In genomic region chr7:1691601-1692499, GRCh38 we compare ENCODE assay signal across 1 cellular context.
TF ChIP-seq lines count a peak whose summit lies in the region.

No MANE protein-coding gene starts in this region.

TF ChIP-seq in SK-N-SH, 30 proteins besides CTCF, POLR2A, EP300 and RAD21 (continued from another document):
- TF ChIP-seq, protein P1, sequence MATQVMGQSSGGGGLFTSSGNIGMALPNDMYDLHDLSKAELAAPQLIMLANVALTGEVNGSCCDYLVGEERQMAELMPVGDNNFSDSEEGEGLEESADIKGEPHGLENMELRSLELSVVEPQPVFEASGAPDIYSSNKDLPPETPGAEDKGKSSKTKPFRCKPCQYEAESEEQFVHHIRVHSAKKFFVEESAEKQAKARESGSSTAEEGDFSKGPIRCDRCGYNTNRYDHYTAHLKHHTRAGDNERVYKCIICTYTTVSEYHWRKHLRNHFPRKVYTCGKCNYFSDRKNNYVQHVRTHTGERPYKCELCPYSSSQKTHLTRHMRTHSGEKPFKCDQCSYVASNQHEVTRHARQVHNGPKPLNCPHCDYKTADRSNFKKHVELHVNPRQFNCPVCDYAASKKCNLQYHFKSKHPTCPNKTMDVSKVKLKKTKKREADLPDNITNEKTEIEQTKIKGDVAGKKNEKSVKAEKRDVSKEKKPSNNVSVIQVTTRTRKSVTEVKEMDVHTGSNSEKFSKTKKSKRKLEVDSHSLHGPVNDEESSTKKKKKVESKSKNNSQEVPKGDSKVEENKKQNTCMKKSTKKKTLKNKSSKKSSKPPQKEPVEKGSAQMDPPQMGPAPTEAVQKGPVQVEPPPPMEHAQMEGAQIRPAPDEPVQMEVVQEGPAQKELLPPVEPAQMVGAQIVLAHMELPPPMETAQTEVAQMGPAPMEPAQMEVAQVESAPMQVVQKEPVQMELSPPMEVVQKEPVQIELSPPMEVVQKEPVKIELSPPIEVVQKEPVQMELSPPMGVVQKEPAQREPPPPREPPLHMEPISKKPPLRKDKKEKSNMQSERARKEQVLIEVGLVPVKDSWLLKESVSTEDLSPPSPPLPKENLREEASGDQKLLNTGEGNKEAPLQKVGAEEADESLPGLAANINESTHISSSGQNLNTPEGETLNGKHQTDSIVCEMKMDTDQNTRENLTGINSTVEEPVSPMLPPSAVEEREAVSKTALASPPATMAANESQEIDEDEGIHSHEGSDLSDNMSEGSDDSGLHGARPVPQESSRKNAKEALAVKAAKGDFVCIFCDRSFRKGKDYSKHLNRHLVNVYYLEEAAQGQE (IDR thresholded peaks at IDR 0.05; ENCODE audit: low read depth, low read length) = no peak
- no peak for TF ChIP-seq JUND (IDR thresholded peaks at IDR 0.05)
- TF ChIP-seq MEF2A (IDR thresholded peaks at IDR 0.05; ENCODE audit: borderline replicate concordance, low read depth) = no peak
- no peak for TF ChIP-seq FOXM1 (IDR thresholded peaks at IDR 0.05; ENCODE audit: low read depth)
- no peak for TF ChIP-seq SMC3 (IDR thresholded peaks at IDR 0.05; ENCODE audit: low read depth, low read length)
- TF ChIP-seq, protein P2, sequence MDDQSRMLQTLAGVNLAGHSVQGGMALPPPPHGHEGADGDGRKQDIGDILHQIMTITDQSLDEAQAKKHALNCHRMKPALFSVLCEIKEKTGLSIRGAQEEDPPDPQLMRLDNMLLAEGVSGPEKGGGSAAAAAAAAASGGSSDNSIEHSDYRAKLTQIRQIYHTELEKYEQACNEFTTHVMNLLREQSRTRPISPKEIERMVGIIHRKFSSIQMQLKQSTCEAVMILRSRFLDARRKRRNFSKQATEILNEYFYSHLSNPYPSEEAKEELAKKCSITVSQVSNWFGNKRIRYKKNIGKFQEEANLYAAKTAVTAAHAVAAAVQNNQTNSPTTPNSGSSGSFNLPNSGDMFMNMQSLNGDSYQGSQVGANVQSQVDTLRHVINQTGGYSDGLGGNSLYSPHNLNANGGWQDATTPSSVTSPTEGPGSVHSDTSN (IDR thresholded peaks at IDR 0.05) = no peak
- TF ChIP-seq NFIC (IDR thresholded peaks at IDR 0.05; ENCODE audit: borderline replicate concordance) = no peak
- no peak for TF ChIP-seq MXI1 (IDR thresholded peaks at IDR 0.05; ENCODE audit: low read depth, low read length)
